30 cellular contexts compared by ENCODE assay signal in genomic region chr15:80110920-80111319, GRCh38.
"Had no signal": no experiment of that assay in that cellular context is flagged by ENCODE, and none has a peak within 500 bp of the region (broad histone marks: within the 10 kb centered on the region; RNA-seq: fewer than 3 reads in every experiment).

No MANE protein-coding gene starts in this region.

- H3K27me3 ChIP-seq: brain microvascular endothelial cell, dorsolateral prefrontal cortex, heart left ventricle had no signal

- H3K9me3 ChIP-seq: heart left ventricle had no signal

- H3K4me3 ChIP-seq: coronary artery, dorsolateral prefrontal cortex, heart left ventricle had no signal

- H3K4me1 Mint-ChIP-seq: activated naive CD4-positive, alpha-beta T cell treated with anti-CD3 and anti-CD28 coated beads, Interleukin-2, amount 10 ng/mL, durations not matched to agents 7 days and 5 days had no signal

- H3K27ac ChIP-seq: brain microvascular endothelial cell, coronary artery, dorsolateral prefrontal cortex, heart left ventricle, WERI-Rb-1 had no signal

- H3K27ac Mint-ChIP-seq: activated B cell treated with CpG ODN at 0.5 μM for 24 hours; activated CD8-positive, alpha-beta T cell treated with anti-CD3 and anti-CD28 coated beads for 36 hours; activated naive CD4-positive, alpha-beta T cell treated with anti-CD3 and anti-CD28 coated beads, Interleukin-2, amount 10 ng/mL, durations not matched to agents 7 days and 5 days; activated naive CD8-positive, alpha-beta T cell; activated T-helper 2 cell treated with anti-CD3 and anti-CD28 coated beads, Interferon-gamma antibody, Interleukin-2, Interleukin-4, amounts not matched to agents 10 μg/mL and 5 μg/mL and 100 μg/mL, durations not matched to agents 14 hours and 24 hours and 36 hours; dendritic cell treated with granulocyte-macrophage colony-stimulating factor and Interleukin-4, amounts not matched to agents 40 ng/mL and 50 ng/mL, for 4 days; endodermal cell; T-helper 17 cell; T-helper 2 cell treated with Interferon-gamma antibody and Interleukin-4, amounts not matched to agents 5 μg/mL and 100 μg/mL, for 36 hours had no signal

- H3K27me3 Mint-ChIP-seq: activated B cell treated with CpG ODN at 0.5 μM for 24 hours; activated CD8-positive, alpha-beta T cell treated with anti-CD3 and anti-CD28 coated beads for 36 hours; activated naive CD4-positive, alpha-beta T cell treated with anti-CD3 and anti-CD28 coated beads, Interleukin-2, amount 10 ng/mL, durations not matched to agents 7 days and 5 days; activated naive CD8-positive, alpha-beta T cell; central memory CD8-positive, alpha-beta T cell; dendritic cell treated with granulocyte-macrophage colony-stimulating factor and Interleukin-4, amounts not matched to agents 40 ng/mL and 50 ng/mL, for 4 days; T-helper 17 cell had no signal

- ATAC-seq: activated CD4-positive, CD25-positive, alpha-beta regulatory T cell treated with anti-CD3 and anti-CD28 coated beads, Interleukin-2, amount 50 U/mL, for 24 hours; activated CD8-positive, alpha-beta T cell treated with anti-CD3 and anti-CD28 coated beads for 36 hours; activated T-cell treated with anti-CD3 and anti-CD28 coated beads, Interleukin-2, amount 50 U/mL, for 4 hours; esophagus mucosa; heart left ventricle; T-helper 17 cell had no signal

- H3K36me3 ChIP-seq: brain microvascular endothelial cell, heart left ventricle, WERI-Rb-1 had no signal

- H3K36me3 Mint-ChIP-seq: activated naive CD4-positive, alpha-beta T cell treated with anti-CD3 and anti-CD28 coated beads, Interleukin-2, amount 10 ng/mL, durations not matched to agents 7 days and 5 days had no signal

- H3K9me3 Mint-ChIP-seq: activated B cell treated with CpG ODN at 0.5 μM for 24 hours; activated CD8-positive, alpha-beta T cell treated with anti-CD3 and anti-CD28 coated beads for 36 hours; activated naive CD4-positive, alpha-beta T cell treated with anti-CD3 and anti-CD28 coated beads, Interleukin-2, amount 10 ng/mL, durations not matched to agents 7 days and 5 days; activated T-cell treated with anti-CD3 and anti-CD28 coated beads, Interleukin-2, amount 50 U/mL, for 4 hours; activated T-helper 2 cell treated with anti-CD3 and anti-CD28 coated beads, Interferon-gamma antibody, Interleukin-2, Interleukin-4, amounts not matched to agents 10 μg/mL and 5 μg/mL and 100 μg/mL, durations not matched to agents 14 hours and 24 hours and 36 hours; central memory CD8-positive, alpha-beta T cell; dendritic cell treated with granulocyte-macrophage colony-stimulating factor and Interleukin-4, amounts not matched to agents 40 ng/mL and 50 ng/mL, for 4 days; endodermal cell; T-helper 2 cell treated with Interferon-gamma antibody and Interleukin-4, amounts not matched to agents 5 μg/mL and 100 μg/mL, for 36 hours had no signal

- H3K4me3 Mint-ChIP-seq: activated B cell treated with CpG ODN at 0.5 μM for 24 hours; activated CD8-positive, alpha-beta T cell treated with anti-CD3 and anti-CD28 coated beads for 36 hours; activated naive CD4-positive, alpha-beta T cell treated with anti-CD3 and anti-CD28 coated beads, Interleukin-2, amount 10 ng/mL, durations not matched to agents 7 days and 5 days; activated naive CD8-positive, alpha-beta T cell; activated T-cell treated with anti-CD3 and anti-CD28 coated beads, Interleukin-2, amount 50 U/mL, for 4 hours; central memory CD8-positive, alpha-beta T cell; dendritic cell treated with granulocyte-macrophage colony-stimulating factor and Interleukin-4, amounts not matched to agents 40 ng/mL and 50 ng/mL, for 4 days; endodermal cell; T-helper 17 cell; T-helper 2 cell treated with Interferon-gamma antibody and Interleukin-4, amounts not matched to agents 5 μg/mL and 100 μg/mL, for 36 hours had no signal

- DNase-seq: activated B cell treated with CpG ODN at 0.5 μM for 24 hours; activated CD4-positive, alpha-beta T cell treated with anti-CD3 and anti-CD28 coated beads for 48 hours; activated CD4-positive, alpha-beta T cell treated with anti-CD3 and anti-CD28 coated beads, Interleukin-2, amount 50 U/mL, for 1 hour; activated CD4-positive, alpha-beta T cell treated with anti-CD3 and anti-CD28 coated beads, Interleukin-2, amount 50 U/mL, for 48 hours; activated CD8-positive, alpha-beta memory T cell treated with anti-CD3 and anti-CD28 coated beads for 24 hours; activated CD8-positive, alpha-beta T cell treated with anti-CD3 and anti-CD28 coated beads for 36 hours; activated effector memory CD4-positive, alpha-beta T cell treated with anti-CD3 and anti-CD28 coated beads, Interleukin-2, amount 50 U/mL, for 16 hours; activated naive CD4-positive, alpha-beta T cell treated with anti-CD3 and anti-CD28 coated beads, Interleukin-2, amount 10 ng/mL, durations not matched to agents 7 days and 5 days; activated T-cell treated with anti-CD3 and anti-CD28 coated beads, Interleukin-2, amount 50 U/mL, for 4 hours; amniotic stem cell; anterior cingulate cortex; brain microvascular endothelial cell; dorsolateral prefrontal cortex; effector memory CD4-positive, alpha-beta T cell; endodermal cell; foreskin fibroblast; glutamatergic neuron; heart left ventricle; T-helper 1 cell; T-helper 17 cell; T1000; WERI-Rb-1 had no signal
